ENCODE assay signal across 12 cellular contexts in the genomic region with DNA sequence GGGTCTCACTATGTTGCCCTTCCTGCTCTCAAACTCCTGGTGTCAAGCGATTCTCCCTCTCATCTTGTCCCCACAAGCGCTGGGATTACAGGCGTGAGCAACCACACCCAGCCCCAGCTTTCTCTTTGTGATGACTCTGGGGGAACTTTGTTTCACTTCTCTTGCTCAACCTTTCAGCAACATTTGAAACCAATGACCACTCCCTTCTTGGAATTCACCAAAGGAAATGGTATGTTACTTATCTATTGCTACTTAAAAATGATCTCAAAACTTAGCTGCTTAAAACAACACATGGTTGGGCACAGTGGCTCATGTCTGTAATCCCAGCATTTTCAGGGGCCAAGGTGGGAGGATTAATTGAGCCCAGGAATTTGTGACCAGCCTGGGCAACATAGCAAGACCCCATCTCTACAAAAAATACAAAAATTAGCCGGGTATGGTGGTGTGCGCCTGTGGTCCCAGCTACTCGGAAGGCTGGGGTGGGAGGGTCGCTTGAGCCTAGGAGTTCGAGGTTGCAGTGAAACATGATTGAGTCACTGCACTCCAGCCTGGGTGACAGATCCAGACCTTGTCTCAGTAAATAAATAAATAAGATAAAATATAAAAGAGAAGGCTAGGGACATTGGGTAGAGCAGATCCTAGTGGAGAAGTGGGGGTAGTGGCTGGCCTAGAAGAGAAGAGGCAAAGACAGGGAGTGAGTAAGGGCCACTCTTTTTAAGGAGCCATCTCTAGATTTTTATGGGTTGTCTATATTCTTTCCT. TPM values are rescaled to one million over a fixed set of nuclear protein-coding genes. Genes with fewer than 3 reads are reported as not detected.
DNase-seq lines count a peak whose midpoint lies in the region; ATAC-seq and TF ChIP-seq lines count a peak whose summit lies in the region.
"Had no signal": no experiment of that assay in that cellular context is flagged by ENCODE, and none has a peak within 500 bp of the region (broad histone marks: within the 10 kb centered on the region; RNA-seq: fewer than 3 reads in every experiment).

No MANE protein-coding gene starts in this region.

- no peak for TF ChIP-seq CTCF in cardiac fibroblast (IDR thresholded peaks at IDR 0.05; ENCODE audit: low read depth, low read length)

- no peaks in the 10 kb centered on the region for H3K27me3 Mint-ChIP-seq in naive B cell

- H3K9me3 Mint-ChIP-seq in naive B cell, result no peaks in the 10 kb centered on the region

- H3K27ac Mint-ChIP-seq in naive B cell, result peak overlapping the region in 2 of 6 donors; percentile 60 to 69

- no peaks in the 10 kb centered on the region for H3K36me3 Mint-ChIP-seq in naive B cell

- H3K4me1 Mint-ChIP-seq in naive B cell, result peaks cover 17 to 25% (median 25%) of the 10 kb centered on the region in 3 donors

- no peak overlapping the region for H3K27ac ChIP-seq in substantia nigra (ENCODE audit: low read depth, low read length, poor library complexity, severe bottlenecking)
- H3K27ac ChIP-seq: thyroid gland had no signal

- DNase-seq in EH (ENCODE audit: low read depth), result peak; percentile 21
- DNase-seq in RKO (ENCODE audit: low spot score), result peak; percentile 23
- DNase-seq in cardiac fibroblast (ENCODE audit: low read depth in 2 of 2), result peak; percentile 77 to 82
- DNase-seq in naive B cell, result peak; percentile 21
- no peak for DNase-seq in NCI-H2196 treated with DMSO at 0.1 percent for 48 hours (lab: John Stamatoyannopoulos, UW; ENCODE audit: unreplicated experiment)
- no peak for DNase-seq in substantia nigra (lab: John Stamatoyannopoulos, UW)
- no peak for DNase-seq in NAMALWA (ENCODE audit: low spot score)
- DNase-seq: foreskin melanocyte, NCI-H2029, retina, thyroid gland had no signal

- H3K4me3 ChIP-seq in cardiac fibroblast (replicated peaks in 1 of 2; ENCODE audit: low read depth in 2 of 2, low read length in 2 of 2), result no peak overlapping the region
- H3K4me3 ChIP-seq: thyroid gland had no signal

- ATAC-seq in naive B cell (ENCODE audit: low read depth in 2 of 2) (peak; percentile 66 to 70), GM19395 (IDR thresholded peaks at IDR 0.05; ENCODE audit: unreplicated experiment) (no peak)

- H3K4me3 Mint-ChIP-seq in naive B cell, result peak overlapping the region in 2 of 8 donors; percentile 49 to 60

RNA-seq across cellular contexts. Expression of a gene that starts 10.3 kb away (rescaled TPM):
- 10 to 100 TPM; 48.6 to 95.6 (median 60.9) TPM for polyA plus RNA-seq in naive B cell (ENCODE audit: low read depth in 6 of 6)

RNA-seq across cellular contexts. Expression of a gene that starts 39.5 kb away (rescaled TPM):
- 100 to 1,000 TPM; 128 to 265 (median 146) TPM for polyA plus RNA-seq in naive B cell (ENCODE audit: low read depth in 6 of 6)

RNA-seq across cellular contexts. Expression of a gene that starts 55.4 kb away (rescaled TPM):
- 1,000 to 10,000 TPM in 3 of 6 donors, 100 to 1,000 TPM in 3; 838 to 1,460 (median 963) TPM for polyA plus RNA-seq in naive B cell (ENCODE audit: low read depth in 6 of 6)

Comparison
In these comparisons a context has a peak if more than half of its experiments do, and no peak if none do; other contexts are left out.
1. DNase-seq: peak in EH (single experiment), RKO (single experiment), cardiac fibroblast (2 of 2) and naive B cell (single experiment); none in NCI-H2196 treated with DMSO at 0.1 percent for 48 hours (single experiment), substantia nigra (0 of 49) and NAMALWA (single experiment).